In the genomic region with DNA sequence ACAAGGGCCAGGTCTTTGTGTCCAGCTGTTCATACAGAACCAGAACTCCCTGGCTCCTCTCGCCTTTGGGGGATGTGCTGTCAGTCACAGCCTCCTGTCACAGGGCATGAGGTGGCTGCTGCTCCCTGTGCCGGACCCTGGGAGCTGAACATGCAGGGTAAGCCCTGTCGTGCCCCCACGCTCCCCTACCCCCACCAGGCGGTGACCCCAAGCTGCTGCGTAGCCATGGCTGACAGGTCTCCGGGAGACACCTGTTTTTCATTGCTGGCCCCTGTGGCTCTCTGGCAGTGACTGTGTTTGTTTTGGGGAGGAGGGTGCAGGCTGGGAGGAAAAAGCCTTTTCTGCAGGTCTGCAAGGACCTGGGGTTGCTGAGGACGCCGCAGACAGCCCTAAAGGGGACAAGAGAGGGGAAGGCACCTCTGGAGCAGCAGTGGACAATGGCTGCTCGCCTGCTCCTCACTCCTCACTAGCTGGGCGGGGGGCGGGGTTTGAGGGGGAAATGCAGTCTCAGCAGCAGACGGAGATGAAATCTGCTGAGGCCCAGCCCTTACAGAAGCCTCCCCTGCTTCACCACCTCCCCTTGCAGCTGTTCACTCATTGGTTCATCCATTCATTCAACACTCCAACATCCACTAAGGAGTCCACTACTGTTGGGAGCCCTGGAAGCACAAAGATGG, we compare ENCODE assay signal across 3 cellular contexts.
A peak's percentile ranks its signal among the peaks of the same experiment; 100 is the strongest.
TF ChIP-seq lines count a peak whose summit lies in the region.

No MANE protein-coding gene starts in this region.

TF ChIP-seq in SK-N-SH, 30 proteins besides CTCF, POLR2A, EP300 and RAD21 (continued from another document):
- no peak for TF ChIP-seq JUND (IDR thresholded peaks at IDR 0.05)
- TF ChIP-seq NFIC (IDR thresholded peaks at IDR 0.05; ENCODE audit: borderline replicate concordance): no peak
- no peak for TF ChIP-seq YY1 (IDR thresholded peaks at IDR 0.05; ENCODE audit: low read depth)
- no peak for TF ChIP-seq TEAD4 (IDR thresholded peaks at IDR 0.05; ENCODE audit: borderline replicate concordance, insufficient read depth)
- no peak for TF ChIP-seq POLR2AphosphoS5 (IDR thresholded peaks at IDR 0.05; ENCODE audit: low read depth, low read length)
- TF ChIP-seq FOXJ3 (CRISPR knock-in tag; IDR thresholded peaks at IDR 0.05): no peak
- no peak for TF ChIP-seq NRF1 (IDR thresholded peaks at IDR 0.05; ENCODE audit: low read depth, low read length)
- no peak for TF ChIP-seq ELF1 (IDR thresholded peaks at IDR 0.05)
- no peak; the same call in 1 of the 2 replicates for TF ChIP-seq GATA2 (CRISPR knock-in tag; IDR thresholded peaks at IDR 0.05)
- no peak for TF ChIP-seq MEF2A (IDR thresholded peaks at IDR 0.05; ENCODE audit: borderline replicate concordance, low read depth)
- TF ChIP-seq RFX5 (IDR thresholded peaks at IDR 0.05; ENCODE audit: low read length): no peak
- no peak for TF ChIP-seq EZH2phosphoT487 (IDR thresholded peaks at IDR 0.05; ENCODE audit: borderline replicate concordance, low read depth)
- TF ChIP-seq FOSL2 (IDR thresholded peaks at IDR 0.05; ENCODE audit: borderline replicate concordance, low read depth): no peak
- TF ChIP-seq, protein P1, sequence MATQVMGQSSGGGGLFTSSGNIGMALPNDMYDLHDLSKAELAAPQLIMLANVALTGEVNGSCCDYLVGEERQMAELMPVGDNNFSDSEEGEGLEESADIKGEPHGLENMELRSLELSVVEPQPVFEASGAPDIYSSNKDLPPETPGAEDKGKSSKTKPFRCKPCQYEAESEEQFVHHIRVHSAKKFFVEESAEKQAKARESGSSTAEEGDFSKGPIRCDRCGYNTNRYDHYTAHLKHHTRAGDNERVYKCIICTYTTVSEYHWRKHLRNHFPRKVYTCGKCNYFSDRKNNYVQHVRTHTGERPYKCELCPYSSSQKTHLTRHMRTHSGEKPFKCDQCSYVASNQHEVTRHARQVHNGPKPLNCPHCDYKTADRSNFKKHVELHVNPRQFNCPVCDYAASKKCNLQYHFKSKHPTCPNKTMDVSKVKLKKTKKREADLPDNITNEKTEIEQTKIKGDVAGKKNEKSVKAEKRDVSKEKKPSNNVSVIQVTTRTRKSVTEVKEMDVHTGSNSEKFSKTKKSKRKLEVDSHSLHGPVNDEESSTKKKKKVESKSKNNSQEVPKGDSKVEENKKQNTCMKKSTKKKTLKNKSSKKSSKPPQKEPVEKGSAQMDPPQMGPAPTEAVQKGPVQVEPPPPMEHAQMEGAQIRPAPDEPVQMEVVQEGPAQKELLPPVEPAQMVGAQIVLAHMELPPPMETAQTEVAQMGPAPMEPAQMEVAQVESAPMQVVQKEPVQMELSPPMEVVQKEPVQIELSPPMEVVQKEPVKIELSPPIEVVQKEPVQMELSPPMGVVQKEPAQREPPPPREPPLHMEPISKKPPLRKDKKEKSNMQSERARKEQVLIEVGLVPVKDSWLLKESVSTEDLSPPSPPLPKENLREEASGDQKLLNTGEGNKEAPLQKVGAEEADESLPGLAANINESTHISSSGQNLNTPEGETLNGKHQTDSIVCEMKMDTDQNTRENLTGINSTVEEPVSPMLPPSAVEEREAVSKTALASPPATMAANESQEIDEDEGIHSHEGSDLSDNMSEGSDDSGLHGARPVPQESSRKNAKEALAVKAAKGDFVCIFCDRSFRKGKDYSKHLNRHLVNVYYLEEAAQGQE (IDR thresholded peaks at IDR 0.05; ENCODE audit: low read depth, low read length): no peak
- TF ChIP-seq TAF1 (IDR thresholded peaks at IDR 0.05; ENCODE audit: borderline replicate concordance, low read depth, low read length): no peak
- TF ChIP-seq, protein P2, sequence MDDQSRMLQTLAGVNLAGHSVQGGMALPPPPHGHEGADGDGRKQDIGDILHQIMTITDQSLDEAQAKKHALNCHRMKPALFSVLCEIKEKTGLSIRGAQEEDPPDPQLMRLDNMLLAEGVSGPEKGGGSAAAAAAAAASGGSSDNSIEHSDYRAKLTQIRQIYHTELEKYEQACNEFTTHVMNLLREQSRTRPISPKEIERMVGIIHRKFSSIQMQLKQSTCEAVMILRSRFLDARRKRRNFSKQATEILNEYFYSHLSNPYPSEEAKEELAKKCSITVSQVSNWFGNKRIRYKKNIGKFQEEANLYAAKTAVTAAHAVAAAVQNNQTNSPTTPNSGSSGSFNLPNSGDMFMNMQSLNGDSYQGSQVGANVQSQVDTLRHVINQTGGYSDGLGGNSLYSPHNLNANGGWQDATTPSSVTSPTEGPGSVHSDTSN (IDR thresholded peaks at IDR 0.05): no peak

TF ChIP-seq in SK-N-SH treated with all-trans-retinoic acid at 6 μM for 48 hours, 23 proteins besides CTCF, POLR2A, EP300 and RAD21 (continued from another document):
- TF ChIP-seq ZNF8 (CRISPR knock-in tag; IDR thresholded peaks at IDR 0.05): no peak
- TF ChIP-seq ZNF565 (CRISPR knock-in tag; conservative IDR thresholded peaks at IDR 0.05; ENCODE audit: low read depth): no peak
- no peak for TF ChIP-seq ZFP30 (CRISPR knock-in tag; IDR thresholded peaks at IDR 0.05)
- no peak for TF ChIP-seq ARNTL (CRISPR knock-in tag; IDR thresholded peaks at IDR 0.05; ENCODE audit: borderline replicate concordance, low read depth)
- TF ChIP-seq ISL1 (CRISPR knock-in tag; IDR thresholded peaks at IDR 0.05): no peak
- no peak for TF ChIP-seq ZFP3 (CRISPR knock-in tag; IDR thresholded peaks at IDR 0.05)

TF ChIP-seq in H1, 55 proteins besides CTCF, POLR2A, EP300 and RAD21 (continued from another document):
- TF ChIP-seq POU5F1 (IDR thresholded peaks at IDR 0.05; ENCODE audit: low read depth, low read length) (no peak), RBBP5 (IDR thresholded peaks at IDR 0.05; ENCODE audit: borderline replicate concordance, low read depth, low read length) (no peak), HDAC6 (IDR thresholded peaks at IDR 0.05; ENCODE audit: low read depth, low read length) (no peak), YY1 (IDR thresholded peaks at IDR 0.05; ENCODE audit: low read depth, low read length) (0 out of 2 replicates have a peak, but pooled peaks have one; percentile 21), SRF (IDR thresholded peaks at IDR 0.05; ENCODE audit: low read depth, low read length) (no peak), EZH2 (IDR thresholded peaks at IDR 0.05; ENCODE audit: low read depth, low read length, severe bottlenecking) (no peak), TBP (IDR thresholded peaks at IDR 0.05; ENCODE audit: low read depth, low read length) (no peak)
